9 cellular contexts compared by ENCODE assay signal in the genomic region with DNA sequence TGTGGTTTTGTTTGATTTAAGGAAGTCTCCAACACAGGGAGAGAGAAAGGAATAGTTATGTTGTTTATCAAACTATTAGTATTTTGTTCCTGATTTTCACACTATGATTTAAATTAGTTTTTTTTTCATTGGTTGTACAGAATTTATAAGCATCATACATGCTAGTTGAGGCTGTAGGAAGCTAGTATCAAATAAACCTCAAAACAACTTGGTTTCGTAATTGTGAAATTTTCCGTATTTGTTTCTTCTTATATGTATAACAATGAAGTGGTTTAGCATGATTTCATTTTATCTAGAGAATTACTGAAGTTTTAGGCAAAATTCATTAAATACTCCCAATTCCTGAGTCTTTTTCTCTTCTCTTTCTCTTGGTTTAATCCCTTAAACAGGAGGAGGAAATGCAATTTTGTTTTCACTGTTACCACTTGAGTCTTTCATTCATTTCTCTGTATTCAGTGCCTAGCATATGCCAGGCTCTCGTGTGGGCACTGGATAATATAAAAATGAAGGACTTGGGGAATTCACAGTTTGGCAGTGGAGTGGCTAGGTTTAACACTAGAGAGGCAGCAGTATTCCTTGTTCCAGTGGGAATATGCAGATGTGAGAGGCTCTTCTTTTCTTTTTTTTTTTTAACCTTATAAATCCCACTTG. TPM values are rescaled to one million over a fixed set of nuclear protein-coding genes. Genes with fewer than 3 reads are reported as not detected.
A peak's percentile ranks its signal among the peaks of the same experiment; 100 is the strongest.
DNase-seq lines count a peak whose midpoint lies in the region; ATAC-seq, FAIRE-seq and TF ChIP-seq lines count a peak whose summit lies in the region.
"Had no signal": no experiment of that assay in that cellular context is flagged by ENCODE, and none has a peak within 500 bp of the region (broad histone marks: within the 10 kb centered on the region; RNA-seq: fewer than 3 reads in every experiment).

No MANE protein-coding gene starts in this region.

- 70% methylated on average over 3 of the region's 3 CpGs for WGBS in liver
- 94% methylated on average over 3 of the region's 3 CpGs for WGBS in HepG2 (ENCODE audit: low lambda C conversion rate)

- DNase-seq in HepG2 (ENCODE audit: low spot score) = no peak
- no peak for DNase-seq in central memory CD8-positive, alpha-beta T cell (ENCODE audit: low spot score in 2 of 2)
- no peak for DNase-seq in upper lobe of right lung
- DNase-seq in activated gamma-delta T cell (lab: John Stamatoyannopoulos, UW) = no peak
- no peak for DNase-seq in dedifferentiated amniotic fluid mesenchymal stem cell (ENCODE audit: extremely low spot score)
- DNase-seq: left ventricle myocardium superior had no signal

- in situ Hi-C loops in HepG2 (cut with HindIII; ENCODE audit: extremely low pct_ligation_motif_present, low pct_unique_long_range_greater_than_20kb) = no loop called here

- H3K4me1 ChIP-seq in liver (ENCODE audit: control insufficient read depth in 4 of 4, insufficient read depth in 4 of 4, low read length in 3 of 4) = peaks cover 0 to 33% (median 15%) of the 10 kb centered on the region in 4 donors
- H3K4me1 ChIP-seq in HepG2 (ENCODE audit: insufficient read depth, low read length) = peaks cover 19% of the 10 kb centered on the region
- H3K4me1 ChIP-seq in muscle layer of duodenum (ENCODE audit: control insufficient read depth in 1 of 2, insufficient read depth in 2 of 2, low read length in 2 of 2) = peaks cover 0 to 27% of the 10 kb centered on the region in 2 donors
- peaks cover 17% of the 10 kb centered on the region for H3K4me1 ChIP-seq in upper lobe of right lung

- intact Hi-C loops in HepG2 (cut with micrococcal nuclease; ENCODE audit: unreplicated experiment) (loop anchor here (5.0 kb wide), 1 partner anchor 76 kb away; no protein-coding TSS in a partner anchor), upper lobe of right lung (cut with DNase I) (no loop called here)

- TF ChIP-seq CTCF in liver (IDR thresholded peaks at IDR 0.05; ENCODE audit: low read depth, low read length, missing input control) = no peak
- no peak for TF ChIP-seq CTCF in HepG2 (CRISPR knock-in tag; IDR thresholded peaks at IDR 0.05)
- TF ChIP-seq CTCF in upper lobe of right lung (IDR thresholded peaks at IDR 0.05) = no peak

- CTCF ChIA-PET in HepG2 (lab: Yijun Ruan, JAX; ENCODE audit: low intra/inter-chr PET ratio, low total read pairs) = no interaction called here

- H3K4me3 ChIP-seq in liver (ENCODE audit: low read depth in 1 of 3, low read length in 3 of 3) (no peak overlapping the region), HepG2 (replicated peaks in 1 of 3; ENCODE audit: insufficient read depth in 1 of 3, low read depth in 2 of 3, low read length in 3 of 3) (0 out of 6 replicates have a peak overlapping the region, but pooled peaks of 1 of the 3 experiments have one; percentile 39), muscle layer of duodenum (ENCODE audit: low read depth in 1 of 2, low read length in 2 of 2) (peak overlapping the region; percentile 34 to 51), upper lobe of right lung (peak overlapping the region; percentile 85)

- H3K27me3 Mint-ChIP-seq in central memory CD8-positive, alpha-beta T cell = no peaks in the 10 kb centered on the region

- H3K9me3 Mint-ChIP-seq in central memory CD8-positive, alpha-beta T cell = no peaks in the 10 kb centered on the region

- H3K36me3 ChIP-seq in liver (ENCODE audit: control insufficient read depth in 4 of 4, insufficient read depth in 3 of 4, low read depth in 1 of 4, low read length in 3 of 4) (peaks cover 0 to 4% (median under 1%) of the 10 kb centered on the region in 4 donors), HepG2 (replicated peaks in 1 of 2; ENCODE audit: control insufficient read depth in 1 of 2, insufficient read depth in 2 of 2, low read length in 2 of 2) (no peaks in the 10 kb centered on the region), muscle layer of duodenum (ENCODE audit: control insufficient read depth in 1 of 2, insufficient read depth in 2 of 2, low read length in 2 of 2) (no peaks in the 10 kb centered on the region), upper lobe of right lung (peaks cover 5% of the 10 kb centered on the region)

- H3K9ac ChIP-seq in liver (ENCODE audit: low read depth in 1 of 2, low read length in 2 of 2) = peak overlapping the region; percentile 1 to 27
- H3K9ac ChIP-seq in HepG2 (ENCODE audit: insufficient read depth, low read depth, low read length) = no peak overlapping the region

- FAIRE-seq in HepG2 (lab: Jason Lieb, UNC) = no peak

- peak overlapping the region; percentile 57 to 91 for H3K27ac ChIP-seq in liver (ENCODE audit: low read depth in 1 of 2, low read length in 2 of 2)
- H3K27ac ChIP-seq in HepG2 (ENCODE audit: extremely low read length, insufficient read depth, low read length) = no peak overlapping the region
- peak overlapping the region; percentile 74 for H3K27ac ChIP-seq in muscle layer of duodenum (ENCODE audit: low read length)
- no peak overlapping the region for H3K27ac ChIP-seq in upper lobe of right lung

- H3K4me1 Mint-ChIP-seq in central memory CD8-positive, alpha-beta T cell = peaks cover 55% of the 10 kb centered on the region

- H3K4me3 Mint-ChIP-seq in central memory CD8-positive, alpha-beta T cell = peak overlapping the region; percentile 84

- H3K27me3 ChIP-seq in liver (ENCODE audit: control insufficient read depth in 4 of 4, insufficient read depth in 4 of 4, low read length in 3 of 4) (no peaks in the 10 kb centered on the region), HepG2 (ENCODE audit: control insufficient read depth in 1 of 2, insufficient read depth in 2 of 2, low read length in 2 of 2) (no peaks in the 10 kb centered on the region), muscle layer of duodenum (ENCODE audit: low read depth, low read length) (no peaks in the 10 kb centered on the region), upper lobe of right lung (no peaks in the 10 kb centered on the region)

- peak overlapping the region; percentile 97 for H3K27ac Mint-ChIP-seq in central memory CD8-positive, alpha-beta T cell (ENCODE audit: low read depth)

- BruUV-seq in HepG2 (replicated peaks; lab: Mats Ljungman, UMichigan) = no TSS peak

- TF ChIP-seq RAD21 in liver (IDR thresholded peaks at IDR 0.05) (no peak), HepG2 (CRISPR knock-in tag; IDR thresholded peaks at IDR 0.05) (no peak)

- H3K79me2 ChIP-seq in HepG2 (ENCODE audit: insufficient read depth, low read length) = no peaks in the 10 kb centered on the region

- no peak for TF ChIP-seq POLR2A in HepG2 (IDR thresholded peaks at IDR 0.05; ENCODE audit: insufficient read depth in 1 of 2, low read depth in 2 of 2, low read length in 2 of 2)

- POLR2A ChIA-PET in HepG2 (lab: Yijun Ruan, JAX) = no interaction called here

- no peaks in the 10 kb centered on the region for H3K9me3 ChIP-seq in liver (ENCODE audit: control insufficient read depth in 4 of 4, low read length in 3 of 4)
- H3K9me3 ChIP-seq in HepG2 (ENCODE audit: low read length) = no peaks in the 10 kb centered on the region
- no peaks in the 10 kb centered on the region for H3K9me3 ChIP-seq in muscle layer of duodenum (ENCODE audit: control insufficient read depth in 1 of 2, low read length in 2 of 2)
- H3K9me3 ChIP-seq in upper lobe of right lung = no peaks in the 10 kb centered on the region

- no peak overlapping the region for H2AFZ ChIP-seq in HepG2 (ENCODE audit: low read length)

- H3K4me2 ChIP-seq in HepG2 (ENCODE audit: low read depth, low read length) = no peak overlapping the region

- no peaks in the 10 kb centered on the region for H4K20me1 ChIP-seq in HepG2 (ENCODE audit: insufficient read depth, low read length)

- peaks cover 40% of the 10 kb centered on the region for H3K36me3 Mint-ChIP-seq in central memory CD8-positive, alpha-beta T cell (ENCODE audit: insufficient read depth)

- ATAC-seq in HepG2 = no peak
- ATAC-seq in central memory CD8-positive, alpha-beta T cell (replicated peaks; ENCODE audit: extremely low read depth, poor library complexity, severe bottlenecking) = no peak
- ATAC-seq in upper lobe of right lung = no peak
- ATAC-seq in activated CD4-positive, CD25-positive, alpha-beta regulatory T cell treated with anti-CD3 and anti-CD28 coated beads, Interleukin-2, amount 50 U/mL, for 24 hours = no peak
- ATAC-seq: left ventricle myocardium superior had no signal

- no peak for TF ChIP-seq EP300 in HepG2 (IDR thresholded peaks at IDR 0.05; ENCODE audit: low read depth in 2 of 2, low read length in 2 of 2)
- TF ChIP-seq EP300 in HepG2 (CRISPR knock-in tag; IDR thresholded peaks at IDR 0.05; ENCODE audit: borderline replicate concordance) = no peak

RNA-seq across cellular contexts. Expression of gene CYLD, which starts 1.8 kb away (rescaled TPM):
- total RNA-seq in liver = 10 to 100 TPM; 16.5 to 42.7 TPM
- 10 to 100 TPM in 1 of 2 donors, 1 to 10 TPM in 1; 8.2 to 11.1 TPM for polyA plus RNA-seq in liver
- total RNA-seq in HepG2 (2016; rRNA removed; fragmentation: Illumina TruSeq; extraction: Trizol) = 11.4 and 16.0 TPM in 2 replicates
- total RNA-seq in HepG2 (2016; cell fraction: cytosol; rRNA removed; fragmentation: Illumina TruSeq; extraction: Trizol; ENCODE audit: low read depth) = 2.6 and 3.0 TPM in 2 replicates
- total RNA-seq in HepG2 (2016; cell fraction: insoluble cytoplasmic fraction; rRNA removed; fragmentation: Illumina TruSeq; extraction: Trizol) = 14.3 and 16.1 TPM in 2 replicates
- total RNA-seq in HepG2 (2016; cell fraction: membrane; rRNA removed; fragmentation: Illumina TruSeq; extraction: Trizol) = 10.5 and 11.2 TPM in 2 replicates
- total RNA-seq in HepG2 (2016; cell fraction: nucleus; rRNA removed; fragmentation: Illumina TruSeq; extraction: Trizol) = 12.3 and 12.6 TPM in 2 replicates
- 6.0 and 6.1 TPM in 2 replicates for polyA plus RNA-seq in HepG2 (2011; rRNA removed)
- polyA plus RNA-seq in HepG2 (2011; cell fraction: cytosol; rRNA removed) = 3.1 and 4.8 TPM in 2 replicates
- 5.0 and 7.6 TPM in 2 replicates for polyA plus RNA-seq in HepG2 (2011; cell fraction: nucleus; rRNA removed)
- 6.2 and 8.4 TPM in 2 replicates for polyA plus RNA-seq in HepG2 (2012)
- 1.7 and 1.8 TPM in 2 replicates for polyA plus RNA-seq in HepG2 (2016; cell fraction: cytosol; fragmentation: Illumina TruSeq; extraction: Trizol; ENCODE audit: low read depth)
- polyA plus RNA-seq in HepG2 (2016; cell fraction: insoluble cytoplasmic fraction; fragmentation: Illumina TruSeq; extraction: Trizol; ENCODE audit: low read depth) = 9.7 and 10.4 TPM in 2 replicates
- polyA plus RNA-seq in HepG2 (2016; cell fraction: membrane; fragmentation: Illumina TruSeq; extraction: Trizol; ENCODE audit: low read depth) = 4.9 and 6.5 TPM in 2 replicates
- 9.6 and 11.6 TPM in 2 replicates for polyA plus RNA-seq in HepG2 (2016; cell fraction: nucleus; fragmentation: Illumina TruSeq; extraction: Trizol; ENCODE audit: insufficient read depth, low read depth)
- 5.0 and 11.2 TPM in 2 replicates for polyA minus RNA-seq in HepG2 (2011; rRNA and poly(A)+ RNA removed; ENCODE audit: low replicate concordance)
- 5.4 and 7.9 TPM in 2 replicates for polyA minus RNA-seq in HepG2 (2011; cell fraction: cytosol; rRNA and poly(A)+ RNA removed)
- polyA minus RNA-seq in HepG2 (2011; cell fraction: nucleus; rRNA and poly(A)+ RNA removed) = 39.4 and 52.8 TPM in 2 replicates
- total RNA-seq in upper lobe of right lung = 48.3 TPM

RNA-seq across cellular contexts. Expression of gene NOD2, which starts 50.3 kb away (rescaled TPM):
- total RNA-seq in liver (1 to 10 TPM in 1 of 2 donors, under 1 TPM in 1; 0.61 to 1.3 TPM), HepG2 (2016; rRNA removed; fragmentation: Illumina TruSeq; extraction: Trizol) (0.27 and 0.29 TPM in 2 replicates), upper lobe of right lung (4.2 TPM)
- polyA plus RNA-seq in liver (under 1 TPM; 0.35 TPM), HepG2 (2011; rRNA removed) (0.76 and 0.81 TPM in 2 replicates)
- 0.18 and 0.20 TPM in 2 replicates for total RNA-seq in HepG2 (2016; cell fraction: cytosol; rRNA removed; fragmentation: Illumina TruSeq; extraction: Trizol; ENCODE audit: low read depth)
- 0.09 and 0.12 TPM in 2 replicates for total RNA-seq in HepG2 (2016; cell fraction: insoluble cytoplasmic fraction; rRNA removed; fragmentation: Illumina TruSeq; extraction: Trizol)
- 0.21 TPM in 1 of 2 replicates, not detected in the other for total RNA-seq in HepG2 (2016; cell fraction: membrane; rRNA removed; fragmentation: Illumina TruSeq; extraction: Trizol)
- total RNA-seq in HepG2 (2016; cell fraction: nucleus; rRNA removed; fragmentation: Illumina TruSeq; extraction: Trizol) = 0.22 and 0.38 TPM in 2 replicates
- polyA plus RNA-seq in HepG2 (2011; cell fraction: cytosol; rRNA removed) = 0.36 and 0.68 TPM in 2 replicates
- 1.9 and 2.3 TPM in 2 replicates for polyA plus RNA-seq in HepG2 (2011; cell fraction: nucleus; rRNA removed)
- polyA plus RNA-seq in HepG2 (2012) = 0.19 and 0.29 TPM in 2 replicates
- 0.02 and 0.03 TPM in 2 replicates for polyA plus RNA-seq in HepG2 (2016; cell fraction: cytosol; fragmentation: Illumina TruSeq; extraction: Trizol; ENCODE audit: low read depth)
- polyA plus RNA-seq in HepG2 (2016; cell fraction: insoluble cytoplasmic fraction; fragmentation: Illumina TruSeq; extraction: Trizol; ENCODE audit: low read depth) = not detected in 2 replicates
- not detected in 2 replicates for polyA plus RNA-seq in HepG2 (2016; cell fraction: membrane; fragmentation: Illumina TruSeq; extraction: Trizol; ENCODE audit: low read depth)
- 0.17 and 0.37 TPM in 2 replicates for polyA plus RNA-seq in HepG2 (2016; cell fraction: nucleus; fragmentation: Illumina TruSeq; extraction: Trizol; ENCODE audit: insufficient read depth, low read depth)
- polyA minus RNA-seq in HepG2 (2011; rRNA and poly(A)+ RNA removed; ENCODE audit: low replicate concordance) = 4.8 TPM in 1 of 2 replicates, not detected in the other
- 0.49 and 1.1 TPM in 2 replicates for polyA minus RNA-seq in HepG2 (2011; cell fraction: cytosol; rRNA and poly(A)+ RNA removed)
- 2.1 and 2.3 TPM in 2 replicates for polyA minus RNA-seq in HepG2 (2011; cell fraction: nucleus; rRNA and poly(A)+ RNA removed)

Comparison
In these comparisons a context has a peak if more than half of its experiments do, and no peak if none do; other contexts are left out.
1. H3K27ac ChIP-seq: peak in liver (2 of 2) and muscle layer of duodenum (single experiment); none in HepG2 (single experiment) and upper lobe of right lung (single experiment).
2. H3K4me3 ChIP-seq: peak in muscle layer of duodenum (2 of 2) and upper lobe of right lung (single experiment); none in liver (0 of 3).